In genomic region chr2:62200291-62200841, GRCh38 we compare ENCODE assay signal across 13 cellular contexts. TPM values are rescaled to one million over a fixed set of nuclear protein-coding genes. Genes with fewer than 3 reads are reported as not detected.
DNase-seq lines count a peak whose midpoint lies in the region; ATAC-seq and TF ChIP-seq lines count a peak whose summit lies in the region.
"Had no signal": no experiment of that assay in that cellular context is flagged by ENCODE, and none has a peak within 500 bp of the region (broad histone marks: within the 10 kb centered on the region; RNA-seq: fewer than 3 reads in every experiment).

No MANE protein-coding gene starts in this region.

- peak; percentile 38 for TF ChIP-seq POLR2A in GM18505 (IDR thresholded peaks at IDR 0.05; ENCODE audit: borderline replicate concordance, extremely low read depth, insufficient read depth, insufficient read length)

- H3K36me3 ChIP-seq in CD4-positive, alpha-beta memory T cell (ENCODE audit: insufficient read depth, low read length) = no peaks in the 10 kb centered on the region
- H3K36me3 ChIP-seq: right atrium auricular region had no signal

- H3K27ac ChIP-seq in CD4-positive, alpha-beta memory T cell (ENCODE audit: low read depth, low read length) = peak overlapping the region; percentile 33
- H3K27ac ChIP-seq: right atrium auricular region had no signal

- DNase-seq in CD4-positive, alpha-beta memory T cell = peak; percentile 41 to 63 (median 49)
- peak; percentile 46 for DNase-seq in activated CD4-positive, alpha-beta memory T cell treated with anti-CD3 and anti-CD28 coated beads for 36 hours
- DNase-seq in memory B cell (ENCODE audit: low spot score in 2 of 2) = no peak
- DNase-seq in amniotic stem cell (lab: John Stamatoyannopoulos, UW) = no peak
- no peak for DNase-seq in D341Med (ENCODE audit: low spot score)
- DNase-seq in chondrocyte (ENCODE audit: low spot score) = no peak
- DNase-seq: head of caudate nucleus; left cardiac atrium; NCI-H187; Right ventricle myocardium superior; stimulated activated CD4-positive, alpha-beta T cell treated with anti-CD3 and anti-CD28 coated beads, Interleukin-4, amount 100 ng/mL, for 1 hour had no signal

- H3K4me3 Mint-ChIP-seq in CD4-positive, alpha-beta memory T cell = peak overlapping the region; percentile 18 to 92 (median 76)
- peak overlapping the region; percentile 88 for H3K4me3 Mint-ChIP-seq in activated CD4-positive, alpha-beta memory T cell treated with anti-CD3 and anti-CD28 coated beads for 36 hours
- peak overlapping the region; percentile 43 for H3K4me3 Mint-ChIP-seq in memory B cell
- H3K4me3 Mint-ChIP-seq in chondrocyte (ENCODE audit: unreplicated experiment) = no peak overlapping the region

- H3K4me1 ChIP-seq in CD4-positive, alpha-beta memory T cell (ENCODE audit: insufficient read depth, low read length) = peaks cover 71% of the 10 kb centered on the region

- POLR2A ChIA-PET in CD4-positive, alpha-beta memory T cell (lab: Charles Lee; ENCODE audit: partially characterized antibody) = interaction anchor here (0.7 to 1.5 kb wide), 2 partner anchors 295 to 346 kb away, joined by 4 read pairs; partner anchors contain the start of genes COMMD1 and FAM161A
- POLR2A ChIA-PET in activated CD4-positive, alpha-beta memory T cell treated with anti-CD3 and anti-CD28 coated beads for 36 hours (lab: Charles Lee) = interaction anchor here (1.1 to 1.9 kb wide), 3 partner anchors 88 to 145 kb away, joined by 3 to 8 read pairs (median 4); no protein-coding TSS in a partner anchor

- ATAC-seq in GM18505 (IDR thresholded peaks at IDR 0.05; ENCODE audit: unreplicated experiment) (no peak), memory B cell (ENCODE audit: low read depth) (no peak)
- ATAC-seq: left cardiac atrium had no signal

- no peaks in the 10 kb centered on the region for H3K9me3 ChIP-seq in CD4-positive, alpha-beta memory T cell (ENCODE audit: control insufficient read depth in 1 of 2, low read length in 2 of 2)
- H3K9me3 ChIP-seq: right atrium auricular region had no signal

- peak overlapping the region; percentile 59 to 94 (median 81) for H3K27ac Mint-ChIP-seq in CD4-positive, alpha-beta memory T cell
- peak overlapping the region; percentile 96 for H3K27ac Mint-ChIP-seq in activated CD4-positive, alpha-beta memory T cell treated with anti-CD3 and anti-CD28 coated beads for 36 hours
- H3K27ac Mint-ChIP-seq in memory B cell (peak overlapping the region; percentile 78), chondrocyte (ENCODE audit: unreplicated experiment) (no peak overlapping the region)

- H3K27me3 ChIP-seq in CD4-positive, alpha-beta memory T cell (ENCODE audit: insufficient read depth, low read length) = no peaks in the 10 kb centered on the region
- H3K27me3 ChIP-seq: right atrium auricular region had no signal

- intact Hi-C loops in CD4-positive, alpha-beta memory T cell (cut with micrococcal nuclease) = no loop called here
- intact Hi-C loops in activated CD4-positive, alpha-beta memory T cell treated with anti-CD3 and anti-CD28 coated beads for 36 hours (cut with micrococcal nuclease) = loop anchor here (1.0 to 2.0 kb wide), 2 partner anchors 436 to 662 kb away; partner anchors contain the start of gene XPO1

- H3K9me3 Mint-ChIP-seq in CD4-positive, alpha-beta memory T cell = no peaks in the 10 kb centered on the region
- no peaks in the 10 kb centered on the region for H3K9me3 Mint-ChIP-seq in activated CD4-positive, alpha-beta memory T cell treated with anti-CD3 and anti-CD28 coated beads for 36 hours
- no peaks in the 10 kb centered on the region for H3K9me3 Mint-ChIP-seq in memory B cell
- no peaks in the 10 kb centered on the region for H3K9me3 Mint-ChIP-seq in chondrocyte (ENCODE audit: low read depth)

- no peak for TF ChIP-seq CTCF in chondrocyte (IDR thresholded peaks at IDR 0.05)

- peaks cover 0 to 7% of the 10 kb centered on the region in 2 donors for H3K36me3 Mint-ChIP-seq in CD4-positive, alpha-beta memory T cell
- H3K36me3 Mint-ChIP-seq in activated CD4-positive, alpha-beta memory T cell treated with anti-CD3 and anti-CD28 coated beads for 36 hours = peaks cover 7% of the 10 kb centered on the region
- H3K36me3 Mint-ChIP-seq in memory B cell (peaks cover 5% of the 10 kb centered on the region), chondrocyte (ENCODE audit: low read depth) (peaks cover 3% of the 10 kb centered on the region)

- no peak overlapping the region for H3K4me3 ChIP-seq in CD4-positive, alpha-beta memory T cell (ENCODE audit: low read length in 2 of 2)
- H3K4me3 ChIP-seq: right atrium auricular region had no signal

- CTCF ChIA-PET in CD4-positive, alpha-beta memory T cell (lab: Charles Lee; ENCODE audit: partially characterized antibody) = interaction anchor here (0.9 to 1.5 kb wide), 3 partner anchors 140 to 211 kb away, joined by 3 to 5 read pairs (median 4); no protein-coding TSS in a partner anchor
- CTCF ChIA-PET in activated CD4-positive, alpha-beta memory T cell treated with anti-CD3 and anti-CD28 coated beads for 36 hours (lab: Charles Lee) = interaction anchor here (0.9 kb wide), 1 partner anchor 155 kb away, joined by 3 read pairs; no protein-coding TSS in a partner anchor

- no peaks in the 10 kb centered on the region for H3K27me3 Mint-ChIP-seq in CD4-positive, alpha-beta memory T cell
- H3K27me3 Mint-ChIP-seq in activated CD4-positive, alpha-beta memory T cell treated with anti-CD3 and anti-CD28 coated beads for 36 hours = no peaks in the 10 kb centered on the region
- no peaks in the 10 kb centered on the region for H3K27me3 Mint-ChIP-seq in memory B cell
- no peaks in the 10 kb centered on the region for H3K27me3 Mint-ChIP-seq in chondrocyte (ENCODE audit: low read depth)

- peaks cover 57 to 83% (median 71%) of the 10 kb centered on the region in 4 donors for H3K4me1 Mint-ChIP-seq in CD4-positive, alpha-beta memory T cell
- peaks cover 70% of the 10 kb centered on the region for H3K4me1 Mint-ChIP-seq in activated CD4-positive, alpha-beta memory T cell treated with anti-CD3 and anti-CD28 coated beads for 36 hours (ENCODE audit: low read depth)
- H3K4me1 Mint-ChIP-seq in memory B cell (peaks cover 53% of the 10 kb centered on the region), chondrocyte (ENCODE audit: low read depth) (peaks cover 62% of the 10 kb centered on the region)

RNA-seq across cellular contexts. Expression of gene B3GNT2, which starts 4.5 kb away (rescaled TPM):
- 10 to 100 TPM; 18.3 to 18.8 TPM for total RNA-seq in CD4-positive, alpha-beta memory T cell
- 10 to 100 TPM; 29.8 to 55.7 TPM for polyA plus RNA-seq in CD4-positive, alpha-beta memory T cell
- 10 to 100 TPM; 26.6 to 26.9 TPM for total RNA-seq in activated CD4-positive, alpha-beta memory T cell treated with anti-CD3 and anti-CD28 coated beads for 36 hours
- 8.0 to 22.7 TPM (median 22.4 TPM) in 3 replicates for total RNA-seq in chondrocyte

Comparison
In these comparisons a context has a peak if more than half of its experiments do, and no peak if none do; other contexts are left out.
1. DNase-seq: peak in CD4-positive, alpha-beta memory T cell (5 of 5) and activated CD4-positive, alpha-beta memory T cell treated with anti-CD3 and anti-CD28 coated beads for 36 hours (single experiment); none in memory B cell (0 of 2), amniotic stem cell (single experiment), D341Med (single experiment) and chondrocyte (single experiment).